21 cellular contexts compared by ENCODE assay signal in genomic region chr15:63241316-63241715, GRCh38.
"Had no signal": no experiment of that assay in that cellular context is flagged by ENCODE, and none has a peak within 500 bp of the region (broad histone marks: within the 10 kb centered on the region; RNA-seq: fewer than 3 reads in every experiment).

No MANE protein-coding gene starts in this region.

- H3K27ac Mint-ChIP-seq: nephron progenitor cell; stimulated activated memory B cell treated with anti-CD40 and anti-IgM and Interleukin-4, amounts not matched to agents 10 μg/mL and 1 μg/mL and 100 μg/mL, for 72 hours had no signal

- H2AFZ ChIP-seq: parathyroid adenoma had no signal

- H3K9ac ChIP-seq: parathyroid adenoma had no signal

- H3K4me3 Mint-ChIP-seq: nephron progenitor cell; stimulated activated memory B cell treated with anti-CD40 and anti-IgM and Interleukin-4, amounts not matched to agents 10 μg/mL and 1 μg/mL and 100 μg/mL, for 72 hours had no signal

- DNase-seq: colonic mucosa; dermis blood vessel endothelial cell; esophagus squamous epithelium; foreskin fibroblast; kidney glomerular epithelial cell; nephron progenitor cell; psoas muscle; retina; right lobe of liver; spleen; stimulated activated CD4-positive, alpha-beta T cell treated with anti-CD3 and anti-CD28 coated beads, Interleukin-15, amount 100 ng/mL, for 24 hours; stimulated activated CD4-positive, alpha-beta T cell treated with anti-CD3 and anti-CD28 coated beads, Interleukin-1b, Interleukin-23, amount 100 ng/mL, for 48 hours; stimulated activated CD4-positive, alpha-beta T cell treated with anti-CD3 and anti-CD28 coated beads, Interleukin-4, amount 100 ng/mL, for 24 hours; stimulated activated naive CD8-positive, alpha-beta T cell treated with anti-CD3 and anti-CD28 coated beads, Interleukin-15, amount 100 ng/mL, for 72 hours; testis; upper lobe of right lung had no signal

- H3K27me3 ChIP-seq: colonic mucosa, esophagus squamous epithelium, gastroesophageal sphincter, right lobe of liver, spleen, testis, tibial nerve, upper lobe of right lung, vagina had no signal

- H3K9me3 Mint-ChIP-seq: stimulated activated memory B cell treated with anti-CD40 and anti-IgM and Interleukin-4, amounts not matched to agents 10 μg/mL and 1 μg/mL and 100 μg/mL, for 72 hours; stimulated activated naive CD8-positive, alpha-beta T cell treated with anti-CD3 and anti-CD28 coated beads, Interleukin-15, amount 100 ng/mL, for 72 hours had no signal

- H3K27me3 Mint-ChIP-seq: stimulated activated memory B cell treated with anti-CD40 and anti-IgM and Interleukin-4, amounts not matched to agents 10 μg/mL and 1 μg/mL and 100 μg/mL, for 72 hours; stimulated activated naive CD8-positive, alpha-beta T cell treated with anti-CD3 and anti-CD28 coated beads, Interleukin-15, amount 100 ng/mL, for 72 hours had no signal

- ATAC-seq: gastroesophageal sphincter; psoas muscle; right lobe of liver; stimulated activated memory B cell treated with anti-CD40 and anti-IgM and Interleukin-4, amounts not matched to agents 10 μg/mL and 1 μg/mL and 100 μg/mL, for 72 hours; stimulated activated naive CD8-positive, alpha-beta T cell treated with anti-CD3 and anti-CD28 coated beads, Interleukin-15, amount 100 ng/mL, for 72 hours; upper lobe of right lung had no signal

- H3K4me3 ChIP-seq: colonic mucosa, esophagus squamous epithelium, gastroesophageal sphincter, psoas muscle, right lobe of liver, spleen, testis, tibial nerve, upper lobe of right lung, vagina had no signal

- H3K4me1 ChIP-seq: colonic mucosa, parathyroid adenoma had no signal

- H3K36me3 ChIP-seq: colonic mucosa, esophagus squamous epithelium, right lobe of liver, upper lobe of right lung had no signal

- H3K27ac ChIP-seq: colonic mucosa, esophagus squamous epithelium, gastroesophageal sphincter, parathyroid adenoma, psoas muscle, right lobe of liver, spleen, testis, tibial nerve, upper lobe of right lung, vagina had no signal

- H3K9me3 ChIP-seq: colonic mucosa, esophagus squamous epithelium, gastroesophageal sphincter, psoas muscle, right lobe of liver, testis, tibial nerve, upper lobe of right lung, vagina had no signal
